10 cellular contexts compared by ENCODE assay signal in genomic region chr9:97557606-97558095, GRCh38. TPM values are rescaled to one million over a fixed set of nuclear protein-coding genes. Genes with fewer than 3 reads are reported as not detected.
DNase-seq lines count a peak whose midpoint lies in the region; ATAC-seq and TF ChIP-seq lines count a peak whose summit lies in the region.
"Had no signal": no experiment of that assay in that cellular context is flagged by ENCODE, and none has a peak within 500 bp of the region (broad histone marks: within the 10 kb centered on the region; RNA-seq: fewer than 3 reads in every experiment).

No MANE protein-coding gene starts in this region.

- H3K4me3 Mint-ChIP-seq in naive thymus-derived CD4-positive, alpha-beta T cell: no peak overlapping the region
- no peak overlapping the region for H3K4me3 Mint-ChIP-seq in naive thymus-derived CD8-positive, alpha-beta T cell
- H3K4me3 Mint-ChIP-seq: activated naive CD8-positive, alpha-beta T cell; T-cell had no signal

- H3K9me3 ChIP-seq in testis: no peaks in the 10 kb centered on the region
- no peaks in the 10 kb centered on the region for H3K9me3 ChIP-seq in naive thymus-derived CD4-positive, alpha-beta T cell (ENCODE audit: control insufficient read depth in 2 of 3, low read length in 3 of 3)

- CTCF ChIA-PET in naive thymus-derived CD4-positive, alpha-beta T cell (lab: Charles Lee): no interaction called here

- H3K36me3 ChIP-seq in testis (ENCODE audit: low read depth, missing control alignments): no peaks in the 10 kb centered on the region
- no peaks in the 10 kb centered on the region for H3K36me3 ChIP-seq in naive thymus-derived CD4-positive, alpha-beta T cell (ENCODE audit: control insufficient read depth in 2 of 3, insufficient read depth in 3 of 3, low read length in 3 of 3)

- peaks cover 15 to 44% (median 23%) of the 10 kb centered on the region in 5 donors for H3K27me3 Mint-ChIP-seq in naive thymus-derived CD4-positive, alpha-beta T cell
- peaks cover 10 to 48% (median 27%) of the 10 kb centered on the region in 5 donors for H3K27me3 Mint-ChIP-seq in naive thymus-derived CD8-positive, alpha-beta T cell

- no peak overlapping the region for H3K4me3 ChIP-seq in testis
- H3K4me3 ChIP-seq in naive thymus-derived CD4-positive, alpha-beta T cell (ENCODE audit: low read length): no peak overlapping the region

- H3K36me3 Mint-ChIP-seq in naive thymus-derived CD4-positive, alpha-beta T cell: no peaks in the 10 kb centered on the region
- H3K36me3 Mint-ChIP-seq in naive thymus-derived CD8-positive, alpha-beta T cell: peaks cover 0 to 2% (median 0%) of the 10 kb centered on the region in 3 donors
- H3K36me3 Mint-ChIP-seq: activated naive CD8-positive, alpha-beta T cell; T-cell had no signal

- no peak for ATAC-seq in naive thymus-derived CD4-positive, alpha-beta T cell
- ATAC-seq in GM18858 (IDR thresholded peaks at IDR 0.05; ENCODE audit: unreplicated experiment): no peak
- ATAC-seq in naive thymus-derived CD8-positive, alpha-beta T cell: no peak
- no peak for ATAC-seq in GM18520 (IDR thresholded peaks at IDR 0.05; ENCODE audit: unreplicated experiment)
- ATAC-seq: T-cell had no signal

- DNase-seq in NCI-H2029 (lab: John Stamatoyannopoulos, UW) (peak; percentile 46), amniotic epithelial cell (ENCODE audit: low read depth) (peak; percentile 74), testis (peak; percentile 85)
- no peak for DNase-seq in naive thymus-derived CD4-positive, alpha-beta T cell
- DNase-seq in naive thymus-derived CD8-positive, alpha-beta T cell: no peak
- DNase-seq: T-cell had no signal

- H3K4me1 ChIP-seq in testis: peaks cover 41% of the 10 kb centered on the region
- H3K4me1 ChIP-seq in naive thymus-derived CD4-positive, alpha-beta T cell (ENCODE audit: control insufficient read depth in 2 of 2, insufficient read depth in 2 of 2, low read length in 2 of 2): no peaks in the 10 kb centered on the region

- POLR2A ChIA-PET in naive thymus-derived CD4-positive, alpha-beta T cell (lab: Charles Lee): no interaction called here
- POLR2A ChIA-PET in naive thymus-derived CD8-positive, alpha-beta T cell (lab: Charles Lee): no interaction called here

- TF ChIP-seq POLR2A in testis (IDR thresholded peaks at IDR 0.05): no peak

- no peak overlapping the region for H3K27ac Mint-ChIP-seq in naive thymus-derived CD4-positive, alpha-beta T cell
- no peak overlapping the region for H3K27ac Mint-ChIP-seq in naive thymus-derived CD8-positive, alpha-beta T cell
- H3K27ac Mint-ChIP-seq: activated naive CD8-positive, alpha-beta T cell; T-cell had no signal

- intact Hi-C loops in testis (cut with DNase I; ENCODE audit: low total_unique reads): loop anchor here (10.0 kb wide), 1 partner anchor 53 kb away; the partner anchor contains the start of gene TMOD1
- intact Hi-C loops in naive thymus-derived CD4-positive, alpha-beta T cell (cut with micrococcal nuclease): no loop called here

- H3K9me3 Mint-ChIP-seq in naive thymus-derived CD4-positive, alpha-beta T cell: no peaks in the 10 kb centered on the region
- H3K9me3 Mint-ChIP-seq in naive thymus-derived CD8-positive, alpha-beta T cell: no peaks in the 10 kb centered on the region
- H3K9me3 Mint-ChIP-seq: T-cell had no signal

- 25 to 28% methylated on average over 6 to 7 of the region's 7 CpGs for WGBS in testis, 2 donors

- H3K27me3 ChIP-seq in layer of hippocampus (ENCODE audit: control insufficient read depth, insufficient read depth, low read length) (no peaks in the 10 kb centered on the region), testis (no peaks in the 10 kb centered on the region)
- H3K27me3 ChIP-seq in naive thymus-derived CD4-positive, alpha-beta T cell (ENCODE audit: control insufficient read depth in 2 of 2, insufficient read depth in 2 of 2, low read length in 2 of 2): no peaks in the 10 kb centered on the region

- H3K4me1 Mint-ChIP-seq in naive thymus-derived CD4-positive, alpha-beta T cell: peaks cover 0 to 12% (median 8%) of the 10 kb centered on the region in 7 donors
- peaks cover 0 to 6% (median 4%) of the 10 kb centered on the region in 4 donors for H3K4me1 Mint-ChIP-seq in naive thymus-derived CD8-positive, alpha-beta T cell

- no peak for TF ChIP-seq CTCF in testis (IDR thresholded peaks at IDR 0.05)

- H3K27ac ChIP-seq in layer of hippocampus (ENCODE audit: low read depth, low read length) (peak overlapping the region; percentile 91), testis (peak overlapping the region; percentile 95 to 96)
- H3K27ac ChIP-seq in naive thymus-derived CD4-positive, alpha-beta T cell (ENCODE audit: low read depth, low read length): no peak overlapping the region

RNA-seq across cellular contexts. Expression of gene TMOD1, which starts 56.2 kb away (rescaled TPM):
- 1 to 10 TPM; 3.9 TPM for total RNA-seq in testis
- polyA plus RNA-seq in testis (ENCODE audit: insufficient read depth, low read depth, low replicate concordance): 7.8 TPM
- 1 to 10 TPM in 4 of 5 experiments, under 1 TPM in 1; 0.68 to 1.4 (median 1.1) TPM for total RNA-seq in naive thymus-derived CD4-positive, alpha-beta T cell
- 1 to 10 TPM in 1 of 2 donors, under 1 TPM in 1; 0.76 to 1.7 TPM for polyA plus RNA-seq in naive thymus-derived CD4-positive, alpha-beta T cell
- 1 to 10 TPM in 1 of 2 experiments, under 1 TPM in 1; 0.96 to 1.6 TPM for total RNA-seq in naive thymus-derived CD8-positive, alpha-beta T cell
- 1 to 10 TPM in 2 of 3 donors, under 1 TPM in 1; 0.92 to 2.7 (median 1.2) TPM for polyA plus RNA-seq in naive thymus-derived CD8-positive, alpha-beta T cell

Comparison
In these comparisons a context has a peak if more than half of its experiments do, and no peak if none do; other contexts are left out.
1. DNase-seq: peak in NCI-H2029 (single experiment), amniotic epithelial cell (single experiment) and testis (single experiment); none in naive thymus-derived CD4-positive, alpha-beta T cell (0 of 9) and naive thymus-derived CD8-positive, alpha-beta T cell (0 of 10).